34 cellular contexts compared by ENCODE assay signal in the genomic region with DNA sequence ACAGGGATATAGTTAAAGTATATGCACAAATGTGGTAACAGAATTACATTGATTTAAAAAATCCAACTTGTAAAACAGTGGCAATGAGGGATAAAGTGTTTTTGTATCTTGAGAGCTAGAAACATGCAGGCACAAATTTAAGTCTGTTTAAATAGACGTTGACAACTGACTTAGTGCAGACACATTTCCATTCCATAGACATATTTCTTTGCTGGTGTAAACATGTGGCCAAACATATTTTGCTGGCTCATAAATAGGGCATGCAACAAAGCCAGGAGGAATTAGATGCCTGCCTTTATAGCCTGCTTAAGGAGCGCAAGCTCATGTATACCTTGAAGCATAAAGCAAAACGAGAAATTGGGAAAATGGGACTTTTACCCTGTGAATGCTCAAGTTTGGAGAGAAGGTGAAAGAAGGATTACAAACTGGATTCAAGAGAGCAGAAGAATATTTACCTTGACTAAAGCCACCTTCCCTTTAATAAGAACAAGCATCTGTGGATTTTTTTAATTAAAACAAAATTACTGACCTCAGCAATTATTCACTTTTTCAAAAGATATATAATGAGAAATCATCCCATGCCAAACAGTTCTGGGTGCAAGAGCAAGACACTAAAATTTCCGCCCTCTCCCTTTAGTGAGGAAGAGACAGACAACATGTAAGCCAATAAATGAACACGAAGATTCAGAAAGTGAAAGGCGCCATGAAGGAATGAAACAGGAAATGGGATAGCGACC.
"Had no signal": no experiment of that assay in that cellular context is flagged by ENCODE, and none has a peak within 500 bp of the region (broad histone marks: within the 10 kb centered on the region; RNA-seq: fewer than 3 reads in every experiment).

No MANE protein-coding gene starts in this region.

- H3K9me3 ChIP-seq: ascending aorta, MG63, SJCRH30 had no signal

- DNase-seq: activated B cell treated with CpG ODN at 0.5 μM for 24 hours; activated CD4-positive, alpha-beta memory T cell treated with anti-CD3 and anti-CD28 coated beads for 36 hours; activated CD4-positive, alpha-beta T cell treated with anti-CD3 and anti-CD28 coated beads for 4 hours; activated CD4-positive, alpha-beta T cell treated with anti-CD3 and anti-CD28 coated beads, Interleukin-2, amount 50 U/mL, for 1 hour; activated CD4-positive, CD25-positive, alpha-beta regulatory T cell treated with anti-CD3 and anti-CD28 coated beads, Interleukin-2, amount 50 U/mL, for 72 hours; activated CD8-positive, alpha-beta memory T cell treated with anti-CD3 and anti-CD28 coated beads, Interleukin-2, amount 50 U/mL, for 4 hours; activated effector memory CD4-positive, alpha-beta T cell treated with Interleukin-2 at 50 U/mL for 16 hours; activated naive CD4-positive, alpha-beta T cell treated with anti-CD3 and anti-CD28 coated beads, Interleukin-2, amount 10 ng/mL, durations not matched to agents 7 days and 5 days; activated naive CD8-positive, alpha-beta T cell treated with anti-CD3 and anti-CD28 coated beads, Interleukin-2, amount 50 U/mL, for 24 hours; activated T-cell treated with anti-CD3 and anti-CD28 coated beads for 4 hours; activated T-cell treated with anti-CD3 and anti-CD28 coated beads, Interleukin-2, amount 50 U/mL, for 48 hours; amygdala; caudate nucleus; cerebellar nuclear complex; Kasumi-1; KG1; MG63; MV-4-11; NCI-H1092; NCI-H1436 treated with DMSO at 0.1 percent for 48 hours; NCI-H1694 treated with DMSO at 0.1 percent for 48 hours; NCI-H2029; NCI-H345; NCI-H524 treated with DMSO at 0.1 percent for 48 hours; SHP77; SJCRH30; T-cell; T-helper 2 cell; T-helper 9 cell had no signal

- H3K27me3 ChIP-seq: ascending aorta, MG63, SJCRH30 had no signal

- ATAC-seq: activated naive CD8-positive, alpha-beta T cell treated with anti-CD3 and anti-CD28 coated beads, Interleukin-2, amount 50 U/mL, for 24 hours; Panc1; T-cell had no signal

- H3K4me1 ChIP-seq: ascending aorta had no signal

- H3K27ac ChIP-seq: ascending aorta, SJCRH30, SK-N-MC, VCaP had no signal

- FAIRE-seq: bronchial epithelial cell had no signal

- H3K36me3 ChIP-seq: ascending aorta, MG63, SJCRH30 had no signal

- H3K4me3 ChIP-seq: ascending aorta, MG63, SJCRH30, SK-N-MC had no signal
